ENCODE assay signal across 1 cellular context in genomic region chr5:127958421-127959011, GRCh38.
TF ChIP-seq lines count a peak whose summit lies in the region.

No MANE protein-coding gene starts in this region.

TF ChIP-seq in WTC11, 78 proteins besides CTCF, POLR2A, EP300 and RAD21 (continued from another document):
- TF ChIP-seq, protein P1, sequence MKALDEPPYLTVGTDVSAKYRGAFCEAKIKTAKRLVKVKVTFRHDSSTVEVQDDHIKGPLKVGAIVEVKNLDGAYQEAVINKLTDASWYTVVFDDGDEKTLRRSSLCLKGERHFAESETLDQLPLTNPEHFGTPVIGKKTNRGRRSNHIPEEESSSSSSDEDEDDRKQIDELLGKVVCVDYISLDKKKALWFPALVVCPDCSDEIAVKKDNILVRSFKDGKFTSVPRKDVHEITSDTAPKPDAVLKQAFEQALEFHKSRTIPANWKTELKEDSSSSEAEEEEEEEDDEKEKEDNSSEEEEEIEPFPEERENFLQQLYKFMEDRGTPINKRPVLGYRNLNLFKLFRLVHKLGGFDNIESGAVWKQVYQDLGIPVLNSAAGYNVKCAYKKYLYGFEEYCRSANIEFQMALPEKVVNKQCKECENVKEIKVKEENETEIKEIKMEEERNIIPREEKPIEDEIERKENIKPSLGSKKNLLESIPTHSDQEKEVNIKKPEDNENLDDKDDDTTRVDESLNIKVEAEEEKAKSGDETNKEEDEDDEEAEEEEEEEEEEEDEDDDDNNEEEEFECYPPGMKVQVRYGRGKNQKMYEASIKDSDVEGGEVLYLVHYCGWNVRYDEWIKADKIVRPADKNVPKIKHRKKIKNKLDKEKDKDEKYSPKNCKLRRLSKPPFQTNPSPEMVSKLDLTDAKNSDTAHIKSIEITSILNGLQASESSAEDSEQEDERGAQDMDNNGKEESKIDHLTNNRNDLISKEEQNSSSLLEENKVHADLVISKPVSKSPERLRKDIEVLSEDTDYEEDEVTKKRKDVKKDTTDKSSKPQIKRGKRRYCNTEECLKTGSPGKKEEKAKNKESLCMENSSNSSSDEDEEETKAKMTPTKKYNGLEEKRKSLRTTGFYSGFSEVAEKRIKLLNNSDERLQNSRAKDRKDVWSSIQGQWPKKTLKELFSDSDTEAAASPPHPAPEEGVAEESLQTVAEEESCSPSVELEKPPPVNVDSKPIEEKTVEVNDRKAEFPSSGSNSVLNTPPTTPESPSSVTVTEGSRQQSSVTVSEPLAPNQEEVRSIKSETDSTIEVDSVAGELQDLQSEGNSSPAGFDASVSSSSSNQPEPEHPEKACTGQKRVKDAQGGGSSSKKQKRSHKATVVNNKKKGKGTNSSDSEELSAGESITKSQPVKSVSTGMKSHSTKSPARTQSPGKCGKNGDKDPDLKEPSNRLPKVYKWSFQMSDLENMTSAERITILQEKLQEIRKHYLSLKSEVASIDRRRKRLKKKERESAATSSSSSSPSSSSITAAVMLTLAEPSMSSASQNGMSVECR (CRISPR knock-in tag; IDR thresholded peaks at IDR 0.05; ENCODE audit: borderline replicate concordance): no peak
- TF ChIP-seq ZNF423 (CRISPR knock-in tag; IDR thresholded peaks at IDR 0.05) (no peak), NR3C1 (CRISPR knock-in tag; conservative IDR thresholded peaks at IDR 0.05; ENCODE audit: low read depth) (no peak), FOXK1 (CRISPR knock-in tag; IDR thresholded peaks at IDR 0.05) (no peak), MXD4 (CRISPR knock-in tag; IDR thresholded peaks at IDR 0.05; ENCODE audit: borderline replicate concordance) (no peak), FOXJ3 (CRISPR knock-in tag; IDR thresholded peaks at IDR 0.05; ENCODE audit: borderline replicate concordance) (no peak), ATF1 (CRISPR knock-in tag; IDR thresholded peaks at IDR 0.05) (no peak), SMAD3 (CRISPR knock-in tag; IDR thresholded peaks at IDR 0.05; ENCODE audit: borderline replicate concordance) (no peak)
- TF ChIP-seq, protein P2, sequence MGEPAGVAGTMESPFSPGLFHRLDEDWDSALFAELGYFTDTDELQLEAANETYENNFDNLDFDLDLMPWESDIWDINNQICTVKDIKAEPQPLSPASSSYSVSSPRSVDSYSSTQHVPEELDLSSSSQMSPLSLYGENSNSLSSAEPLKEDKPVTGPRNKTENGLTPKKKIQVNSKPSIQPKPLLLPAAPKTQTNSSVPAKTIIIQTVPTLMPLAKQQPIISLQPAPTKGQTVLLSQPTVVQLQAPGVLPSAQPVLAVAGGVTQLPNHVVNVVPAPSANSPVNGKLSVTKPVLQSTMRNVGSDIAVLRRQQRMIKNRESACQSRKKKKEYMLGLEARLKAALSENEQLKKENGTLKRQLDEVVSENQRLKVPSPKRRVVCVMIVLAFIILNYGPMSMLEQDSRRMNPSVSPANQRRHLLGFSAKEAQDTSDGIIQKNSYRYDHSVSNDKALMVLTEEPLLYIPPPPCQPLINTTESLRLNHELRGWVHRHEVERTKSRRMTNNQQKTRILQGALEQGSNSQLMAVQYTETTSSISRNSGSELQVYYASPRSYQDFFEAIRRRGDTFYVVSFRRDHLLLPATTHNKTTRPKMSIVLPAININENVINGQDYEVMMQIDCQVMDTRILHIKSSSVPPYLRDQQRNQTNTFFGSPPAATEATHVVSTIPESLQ (CRISPR knock-in tag; IDR thresholded peaks at IDR 0.05): no peak
